Comparison of ENCODE assay signal across 2 cellular contexts in genomic region chr4:40584517-40585141, GRCh38.
TF ChIP-seq lines count a peak whose summit lies in the region.

No MANE protein-coding gene starts in this region.

TF ChIP-seq in GM23338, 12 proteins besides CTCF, POLR2A, EP300 and RAD21:
- no peak for TF ChIP-seq NANOG (IDR thresholded peaks at IDR 0.05; ENCODE audit: borderline replicate concordance)
- TF ChIP-seq STAT1 (IDR thresholded peaks at IDR 0.05; ENCODE audit: unreplicated experiment) = no peak
- TF ChIP-seq, protein P1, sequence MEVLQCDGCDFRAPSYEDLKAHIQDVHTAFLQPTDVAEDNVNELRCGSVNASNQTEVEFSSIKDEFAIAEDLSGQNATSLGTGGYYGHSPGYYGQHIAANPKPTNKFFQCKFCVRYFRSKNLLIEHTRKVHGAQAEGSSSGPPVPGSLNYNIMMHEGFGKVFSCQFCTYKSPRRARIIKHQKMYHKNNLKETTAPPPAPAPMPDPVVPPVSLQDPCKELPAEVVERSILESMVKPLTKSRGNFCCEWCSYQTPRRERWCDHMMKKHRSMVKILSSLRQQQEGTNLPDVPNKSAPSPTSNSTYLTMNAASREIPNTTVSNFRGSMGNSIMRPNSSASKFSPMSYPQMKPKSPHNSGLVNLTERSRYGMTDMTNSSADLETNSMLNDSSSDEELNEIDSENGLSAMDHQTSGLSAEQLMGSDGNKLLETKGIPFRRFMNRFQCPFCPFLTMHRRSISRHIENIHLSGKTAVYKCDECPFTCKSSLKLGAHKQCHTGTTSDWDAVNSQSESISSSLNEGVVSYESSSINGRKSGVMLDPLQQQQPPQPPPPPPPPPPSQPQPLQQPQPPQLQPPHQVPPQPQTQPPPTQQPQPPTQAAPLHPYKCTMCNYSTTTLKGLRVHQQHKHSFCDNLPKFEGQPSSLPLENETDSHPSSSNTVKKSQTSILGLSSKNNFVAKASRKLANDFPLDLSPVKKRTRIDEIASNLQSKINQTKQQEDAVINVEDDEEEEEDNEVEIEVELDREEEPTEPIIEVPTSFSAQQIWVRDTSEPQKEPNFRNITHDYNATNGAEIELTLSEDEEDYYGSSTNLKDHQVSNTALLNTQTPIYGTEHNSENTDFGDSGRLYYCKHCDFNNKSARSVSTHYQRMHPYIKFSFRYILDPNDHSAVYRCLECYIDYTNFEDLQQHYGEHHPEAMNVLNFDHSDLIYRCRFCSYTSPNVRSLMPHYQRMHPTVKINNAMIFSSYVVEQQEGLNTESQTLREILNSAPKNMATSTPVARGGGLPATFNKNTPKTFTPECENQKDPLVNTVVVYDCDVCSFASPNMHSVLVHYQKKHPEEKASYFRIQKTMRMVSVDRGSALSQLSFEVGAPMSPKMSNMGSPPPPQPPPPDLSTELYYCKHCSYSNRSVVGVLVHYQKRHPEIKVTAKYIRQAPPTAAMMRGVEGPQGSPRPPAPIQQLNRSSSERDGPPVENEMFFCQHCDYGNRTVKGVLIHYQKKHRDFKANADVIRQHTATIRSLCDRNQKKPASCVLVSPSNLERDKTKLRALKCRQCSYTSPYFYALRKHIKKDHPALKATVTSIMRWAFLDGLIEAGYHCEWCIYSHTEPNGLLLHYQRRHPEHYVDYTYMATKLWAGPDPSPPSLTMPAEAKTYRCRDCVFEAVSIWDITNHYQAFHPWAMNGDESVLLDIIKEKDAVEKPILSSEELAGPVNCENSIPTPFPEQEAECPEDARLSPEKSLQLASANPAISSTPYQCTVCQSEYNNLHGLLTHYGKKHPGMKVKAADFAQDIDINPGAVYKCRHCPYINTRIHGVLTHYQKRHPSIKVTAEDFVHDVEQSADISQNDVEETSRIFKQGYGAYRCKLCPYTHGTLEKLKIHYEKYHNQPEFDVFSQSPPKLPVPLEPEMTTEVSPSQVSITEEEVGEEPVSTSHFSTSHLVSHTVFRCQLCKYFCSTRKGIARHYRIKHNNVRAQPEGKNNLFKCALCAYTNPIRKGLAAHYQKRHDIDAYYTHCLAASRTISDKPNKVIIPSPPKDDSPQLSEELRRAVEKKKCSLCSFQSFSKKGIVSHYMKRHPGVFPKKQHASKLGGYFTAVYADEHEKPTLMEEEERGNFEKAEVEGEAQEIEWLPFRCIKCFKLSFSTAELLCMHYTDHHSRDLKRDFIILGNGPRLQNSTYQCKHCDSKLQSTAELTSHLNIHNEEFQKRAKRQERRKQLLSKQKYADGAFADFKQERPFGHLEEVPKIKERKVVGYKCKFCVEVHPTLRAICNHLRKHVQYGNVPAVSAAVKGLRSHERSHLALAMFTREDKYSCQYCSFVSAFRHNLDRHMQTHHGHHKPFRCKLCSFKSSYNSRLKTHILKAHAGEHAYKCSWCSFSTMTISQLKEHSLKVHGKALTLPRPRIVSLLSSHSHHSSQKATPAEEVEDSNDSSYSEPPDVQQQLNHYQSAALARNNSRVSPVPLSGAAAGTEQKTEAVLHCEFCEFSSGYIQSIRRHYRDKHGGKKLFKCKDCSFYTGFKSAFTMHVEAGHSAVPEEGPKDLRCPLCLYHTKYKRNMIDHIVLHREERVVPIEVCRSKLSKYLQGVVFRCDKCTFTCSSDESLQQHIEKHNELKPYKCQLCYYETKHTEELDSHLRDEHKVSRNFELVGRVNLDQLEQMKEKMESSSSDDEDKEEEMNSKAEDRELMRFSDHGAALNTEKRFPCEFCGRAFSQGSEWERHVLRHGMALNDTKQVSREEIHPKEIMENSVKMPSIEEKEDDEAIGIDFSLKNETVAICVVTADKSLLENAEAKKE (CRISPR knock-in tag; IDR thresholded peaks at IDR 0.05) = no peak
- no peak for TF ChIP-seq ZNF331 (CRISPR knock-in tag; IDR thresholded peaks at IDR 0.05; ENCODE audit: low read depth)
- TF ChIP-seq EZH2phosphoT487 (IDR thresholded peaks at IDR 0.05; ENCODE audit: unreplicated experiment) = no peak
- TF ChIP-seq, protein P2, sequence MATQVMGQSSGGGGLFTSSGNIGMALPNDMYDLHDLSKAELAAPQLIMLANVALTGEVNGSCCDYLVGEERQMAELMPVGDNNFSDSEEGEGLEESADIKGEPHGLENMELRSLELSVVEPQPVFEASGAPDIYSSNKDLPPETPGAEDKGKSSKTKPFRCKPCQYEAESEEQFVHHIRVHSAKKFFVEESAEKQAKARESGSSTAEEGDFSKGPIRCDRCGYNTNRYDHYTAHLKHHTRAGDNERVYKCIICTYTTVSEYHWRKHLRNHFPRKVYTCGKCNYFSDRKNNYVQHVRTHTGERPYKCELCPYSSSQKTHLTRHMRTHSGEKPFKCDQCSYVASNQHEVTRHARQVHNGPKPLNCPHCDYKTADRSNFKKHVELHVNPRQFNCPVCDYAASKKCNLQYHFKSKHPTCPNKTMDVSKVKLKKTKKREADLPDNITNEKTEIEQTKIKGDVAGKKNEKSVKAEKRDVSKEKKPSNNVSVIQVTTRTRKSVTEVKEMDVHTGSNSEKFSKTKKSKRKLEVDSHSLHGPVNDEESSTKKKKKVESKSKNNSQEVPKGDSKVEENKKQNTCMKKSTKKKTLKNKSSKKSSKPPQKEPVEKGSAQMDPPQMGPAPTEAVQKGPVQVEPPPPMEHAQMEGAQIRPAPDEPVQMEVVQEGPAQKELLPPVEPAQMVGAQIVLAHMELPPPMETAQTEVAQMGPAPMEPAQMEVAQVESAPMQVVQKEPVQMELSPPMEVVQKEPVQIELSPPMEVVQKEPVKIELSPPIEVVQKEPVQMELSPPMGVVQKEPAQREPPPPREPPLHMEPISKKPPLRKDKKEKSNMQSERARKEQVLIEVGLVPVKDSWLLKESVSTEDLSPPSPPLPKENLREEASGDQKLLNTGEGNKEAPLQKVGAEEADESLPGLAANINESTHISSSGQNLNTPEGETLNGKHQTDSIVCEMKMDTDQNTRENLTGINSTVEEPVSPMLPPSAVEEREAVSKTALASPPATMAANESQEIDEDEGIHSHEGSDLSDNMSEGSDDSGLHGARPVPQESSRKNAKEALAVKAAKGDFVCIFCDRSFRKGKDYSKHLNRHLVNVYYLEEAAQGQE (IDR thresholded peaks at IDR 0.05; ENCODE audit: unreplicated experiment) = no peak
- no peak for TF ChIP-seq EZH2 (IDR thresholded peaks at IDR 0.05; ENCODE audit: low read depth, unreplicated experiment)
- TF ChIP-seq, protein P3, sequence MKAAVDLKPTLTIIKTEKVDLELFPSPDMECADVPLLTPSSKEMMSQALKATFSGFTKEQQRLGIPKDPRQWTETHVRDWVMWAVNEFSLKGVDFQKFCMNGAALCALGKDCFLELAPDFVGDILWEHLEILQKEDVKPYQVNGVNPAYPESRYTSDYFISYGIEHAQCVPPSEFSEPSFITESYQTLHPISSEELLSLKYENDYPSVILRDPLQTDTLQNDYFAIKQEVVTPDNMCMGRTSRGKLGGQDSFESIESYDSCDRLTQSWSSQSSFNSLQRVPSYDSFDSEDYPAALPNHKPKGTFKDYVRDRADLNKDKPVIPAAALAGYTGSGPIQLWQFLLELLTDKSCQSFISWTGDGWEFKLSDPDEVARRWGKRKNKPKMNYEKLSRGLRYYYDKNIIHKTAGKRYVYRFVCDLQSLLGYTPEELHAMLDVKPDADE (IDR thresholded peaks at IDR 0.05) = no peak
TF ChIP-seq in GM23338: peak in this region for 0.

TF ChIP-seq in GM12878, 131 proteins besides CTCF, POLR2A, EP300 and RAD21:
- TF ChIP-seq CHD2 (IDR thresholded peaks at IDR 0.05; ENCODE audit: borderline replicate concordance, low read depth, low read length) (no peak), DPF2 (IDR thresholded peaks at IDR 0.05) (no peak)
- TF ChIP-seq, protein P4, sequence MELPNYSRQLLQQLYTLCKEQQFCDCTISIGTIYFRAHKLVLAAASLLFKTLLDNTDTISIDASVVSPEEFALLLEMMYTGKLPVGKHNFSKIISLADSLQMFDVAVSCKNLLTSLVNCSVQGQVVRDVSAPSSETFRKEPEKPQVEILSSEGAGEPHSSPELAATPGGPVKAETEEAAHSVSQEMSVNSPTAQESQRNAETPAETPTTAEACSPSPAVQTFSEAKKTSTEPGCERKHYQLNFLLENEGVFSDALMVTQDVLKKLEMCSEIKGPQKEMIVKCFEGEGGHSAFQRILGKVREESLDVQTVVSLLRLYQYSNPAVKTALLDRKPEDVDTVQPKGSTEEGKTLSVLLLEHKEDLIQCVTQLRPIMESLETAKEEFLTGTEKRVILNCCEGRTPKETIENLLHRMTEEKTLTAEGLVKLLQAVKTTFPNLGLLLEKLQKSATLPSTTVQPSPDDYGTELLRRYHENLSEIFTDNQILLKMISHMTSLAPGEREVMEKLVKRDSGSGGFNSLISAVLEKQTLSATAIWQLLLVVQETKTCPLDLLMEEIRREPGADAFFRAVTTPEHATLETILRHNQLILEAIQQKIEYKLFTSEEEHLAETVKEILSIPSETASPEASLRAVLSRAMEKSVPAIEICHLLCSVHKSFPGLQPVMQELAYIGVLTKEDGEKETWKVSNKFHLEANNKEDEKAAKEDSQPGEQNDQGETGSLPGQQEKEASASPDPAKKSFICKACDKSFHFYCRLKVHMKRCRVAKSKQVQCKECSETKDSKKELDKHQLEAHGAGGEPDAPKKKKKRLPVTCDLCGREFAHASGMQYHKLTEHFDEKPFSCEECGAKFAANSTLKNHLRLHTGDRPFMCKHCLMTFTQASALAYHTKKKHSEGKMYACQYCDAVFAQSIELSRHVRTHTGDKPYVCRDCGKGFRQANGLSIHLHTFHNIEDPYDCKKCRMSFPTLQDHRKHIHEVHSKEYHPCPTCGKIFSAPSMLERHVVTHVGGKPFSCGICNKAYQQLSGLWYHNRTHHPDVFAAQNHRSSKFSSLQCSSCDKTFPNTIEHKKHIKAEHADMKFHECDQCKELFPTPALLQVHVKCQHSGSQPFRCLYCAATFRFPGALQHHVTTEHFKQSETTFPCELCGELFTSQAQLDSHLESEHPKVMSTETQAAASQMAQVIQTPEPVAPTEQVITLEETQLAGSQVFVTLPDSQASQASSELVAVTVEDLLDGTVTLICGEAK (IDR thresholded peaks at IDR 0.05; ENCODE audit: borderline replicate concordance) = peak; percentile 65
